14 cellular contexts compared by ENCODE assay signal in the genomic region with DNA sequence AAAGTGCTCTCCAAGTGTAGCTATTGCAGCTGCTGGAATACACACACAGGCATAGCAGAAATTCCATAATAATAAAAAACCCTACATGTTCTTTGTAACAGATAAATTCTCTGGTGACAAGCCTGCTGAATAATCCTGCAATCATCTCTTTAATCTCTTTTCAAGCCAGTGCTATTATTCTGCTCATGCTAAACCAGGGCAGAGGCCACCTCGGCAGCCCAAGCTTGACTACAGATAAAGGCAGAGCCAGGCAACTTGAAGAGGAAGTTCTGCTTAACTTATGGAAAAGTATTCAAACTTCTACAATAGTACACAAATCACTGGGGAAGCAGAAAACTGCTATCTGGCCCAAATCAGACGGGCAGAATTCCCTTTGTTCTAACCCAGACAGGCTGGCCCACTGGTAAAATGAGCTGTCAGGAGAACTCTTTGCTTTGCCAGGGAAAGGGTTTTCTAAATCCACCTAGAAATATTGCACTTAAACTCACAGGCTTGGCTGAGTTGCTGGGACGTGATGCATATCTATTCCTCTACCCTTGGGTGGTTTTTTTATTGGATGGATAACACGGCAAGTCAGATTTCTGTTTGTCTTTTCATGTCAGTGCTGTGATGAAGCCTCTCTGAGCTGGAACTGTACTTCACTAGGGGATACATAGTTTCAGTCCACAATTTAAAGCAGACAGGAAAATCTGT.
A peak's percentile ranks its signal among the peaks of the same experiment; 100 is the strongest.
DNase-seq lines count a peak whose midpoint lies in the region; ATAC-seq, FAIRE-seq and TF ChIP-seq lines count a peak whose summit lies in the region.
"Had no signal": no experiment of that assay in that cellular context is flagged by ENCODE, and none has a peak within 500 bp of the region (broad histone marks: within the 10 kb centered on the region; RNA-seq: fewer than 3 reads in every experiment).

No MANE protein-coding gene starts in this region.

- peak overlapping the region; percentile 74 for H3K4me2 ChIP-seq in SK-N-SH
- H3K4me2 ChIP-seq in osteoblast (ENCODE audit: insufficient read depth, low read length), result peak overlapping the region; percentile 57

- H3K27me3 ChIP-seq in BJ (ENCODE audit: control insufficient read depth, insufficient read depth, low read length), result no peaks in the 10 kb centered on the region
- no peaks in the 10 kb centered on the region for H3K27me3 ChIP-seq in SK-N-SH (ENCODE audit: insufficient read depth)
- H3K27me3 ChIP-seq in osteoblast (ENCODE audit: insufficient read depth, low read length), result no peaks in the 10 kb centered on the region

- intact Hi-C loops in kidney (cut with DNase I), result no loop called here

- no peaks in the 10 kb centered on the region for H4K20me1 ChIP-seq in SK-N-SH (ENCODE audit: insufficient read depth)
- no peaks in the 10 kb centered on the region for H4K20me1 ChIP-seq in osteoblast (ENCODE audit: insufficient read depth, low read length)

- H3K9me3 ChIP-seq in SK-N-SH (no peaks in the 10 kb centered on the region), osteoblast (ENCODE audit: low read depth, low read length) (no peaks in the 10 kb centered on the region), kidney (ENCODE audit: control insufficient read depth in 1 of 2, low read length in 2 of 2) (no peaks in the 10 kb centered on the region)
- H3K9me3 ChIP-seq: lower lobe of right lung had no signal

- peaks cover 33 to 57% of the 10 kb centered on the region in 2 experiments for H3K4me1 ChIP-seq in SK-N-SH (ENCODE audit: control insufficient read depth in 1 of 2, insufficient read depth in 2 of 2, low read depth in 1 of 2, low read length in 1 of 2)
- H3K4me1 ChIP-seq in osteoblast (ENCODE audit: insufficient read depth, low read length), result peaks cover 46% of the 10 kb centered on the region
- H3K4me1 ChIP-seq in kidney (ENCODE audit: control insufficient read depth in 1 of 2, insufficient read depth in 1 of 2, low read depth in 1 of 2, low read length in 2 of 2), result peaks cover 7 to 14% of the 10 kb centered on the region in 2 donors

- H3F3A ChIP-seq in SK-N-SH (replicated peaks; ENCODE audit: insufficient read depth), result peaks cover 17% of the 10 kb centered on the region

- WGBS in SK-N-SH (ENCODE audit: low lambda C conversion rate), result 10% methylated on average over 4 of the region's 4 CpGs

- ATAC-seq in GM19324 (IDR thresholded peaks at IDR 0.05; ENCODE audit: low FRiP score, unreplicated experiment), result no peak
- ATAC-seq: lower lobe of right lung had no signal

- no peak for TF ChIP-seq CTCF in BJ (IDR thresholded peaks at IDR 0.05; ENCODE audit: insufficient read depth, low read depth, low read length)
- no peak for TF ChIP-seq CTCF in SK-N-SH (IDR thresholded peaks at IDR 0.05)
- no peak for TF ChIP-seq CTCF in osteoblast (IDR thresholded peaks at IDR 0.05; ENCODE audit: extremely low read depth, low read depth, low read length)
- no peak for TF ChIP-seq CTCF in kidney (IDR thresholded peaks at IDR 0.05; ENCODE audit: borderline replicate concordance, extremely low read depth, insufficient read depth)

- no peaks in the 10 kb centered on the region; the same call in 1 of the 2 replicates for H3K36me3 ChIP-seq in BJ (ENCODE audit: control insufficient read depth, insufficient read depth, low read length)
- no peaks in the 10 kb centered on the region for H3K36me3 ChIP-seq in SK-N-SH (replicated peaks in 1 of 2; ENCODE audit: control insufficient read depth in 1 of 2, insufficient read depth in 2 of 2, low read length in 1 of 2)
- H3K36me3 ChIP-seq in osteoblast (ENCODE audit: insufficient read depth, low read length), result no peaks in the 10 kb centered on the region
- peaks cover 0 to 2% of the 10 kb centered on the region in 2 donors for H3K36me3 ChIP-seq in kidney (ENCODE audit: control insufficient read depth in 1 of 2, insufficient read depth in 2 of 2, low read length in 2 of 2)

- H3K4me3 ChIP-seq in BJ (ENCODE audit: low read depth, low read length) (no peak overlapping the region), SK-N-SH (ENCODE audit: low read depth in 2 of 2, low read length in 1 of 2) (peak overlapping the region in 1 of 2 experiments; percentile 27; a peak in 1 of 4 replicates), osteoblast (ENCODE audit: insufficient read depth, low read length) (peak overlapping the region; percentile 4), kidney (ENCODE audit: low read length in 2 of 2) (no peak overlapping the region)
- H3K4me3 ChIP-seq: lower lobe of right lung had no signal

- no peaks in the 10 kb centered on the region for H3K9me2 ChIP-seq in SK-N-SH

- no peak for FAIRE-seq in kidney (lab: Jason Lieb, UNC)

- DNase-seq in BJ (ENCODE audit: low read depth), result peak; percentile 29
- DNase-seq in SK-N-SH, result peak; percentile 39
- peak; percentile 36 for DNase-seq in fibroblast of gingiva (ENCODE audit: low read depth)
- DNase-seq in osteoblast (ENCODE audit: insufficient read length, low spot score, missing footprints), result no peak
- DNase-seq in SKM-1 (lab: John Stamatoyannopoulos, UW; ENCODE audit: unreplicated experiment), result no peak
- DNase-seq in effector CD8-positive, alpha-beta T cell (lab: John Stamatoyannopoulos, UW), result no peak
- no peak for DNase-seq in kidney
- DNase-seq: activated naive CD8-positive, alpha-beta T cell treated with anti-CD3 and anti-CD28 coated beads for 36 hours; CD4-positive, CD25-positive, alpha-beta regulatory T cell; lower lobe of right lung; MM.1S; NCI-H526; retina had no signal

- TF ChIP-seq RAD21 in SK-N-SH (IDR thresholded peaks at IDR 0.05; ENCODE audit: low read length), result no peak

- peak; percentile 21 to 44; a peak in 2 of 4 replicates for TF ChIP-seq EP300 in SK-N-SH (IDR thresholded peaks at IDR 0.05; ENCODE audit: borderline replicate concordance in 1 of 2, low read depth in 1 of 2, low read length in 1 of 2)

- CTCF ChIA-PET in BJ (lab: Yijun Ruan, JAX) (interaction anchor here (0.6 to 1.3 kb wide), 5 partner anchors 23 to 662 kb away, joined by 3 read pairs; no protein-coding TSS in a partner anchor), SK-N-SH (lab: Yijun Ruan, JAX) (interaction anchor here (0.6 to 2.2 kb wide), 3 partner anchors 11 to 23 kb away, joined by 4 to 7 read pairs (median 4); no protein-coding TSS in a partner anchor)

- POLR2A ChIA-PET in BJ (lab: Charles Lee), result no interaction called here
- POLR2A ChIA-PET in SK-N-SH (lab: Yijun Ruan, JAX), result no interaction called here

- H3K79me2 ChIP-seq in SK-N-SH (ENCODE audit: insufficient read depth) (no peaks in the 10 kb centered on the region), osteoblast (ENCODE audit: insufficient read depth, low read length) (no peaks in the 10 kb centered on the region)

- H3K9ac ChIP-seq in SK-N-SH (peak overlapping the region; percentile 36), kidney (ENCODE audit: low read length in 2 of 2) (no peak overlapping the region)

- H3K27ac ChIP-seq in SK-N-SH (ENCODE audit: low read depth in 2 of 2, low read length in 1 of 2) (peak overlapping the region; percentile 82 to 86), osteoblast (ENCODE audit: low read depth, low read length) (peak overlapping the region; percentile 72), kidney (ENCODE audit: low read depth in 2 of 2, low read length in 2 of 2) (no peak overlapping the region)
- H3K27ac ChIP-seq: lower lobe of right lung had no signal

- peak overlapping the region; percentile 70; the same call in 1 of the 2 replicates for H2AFZ ChIP-seq in SK-N-SH (ENCODE audit: low read depth)
- peak overlapping the region; percentile 26 for H2AFZ ChIP-seq in osteoblast (ENCODE audit: low read length)

TF ChIP-seq in SK-N-SH, 30 proteins besides CTCF, POLR2A, EP300 and RAD21 (continues in another document):
- TF ChIP-seq GABPA (IDR thresholded peaks at IDR 0.05; ENCODE audit: low read depth) (no peak), SIN3A (IDR thresholded peaks at IDR 0.05; ENCODE audit: borderline replicate concordance, low read depth, low read length) (0 out of 2 replicates have a peak, but pooled peaks have one; percentile 8), TCF12 (IDR thresholded peaks at IDR 0.05) (peak; percentile 88), YY1 (IDR thresholded peaks at IDR 0.05; ENCODE audit: low read depth) (no peak), NRF1 (IDR thresholded peaks at IDR 0.05; ENCODE audit: low read depth, low read length) (no peak), MXI1 (IDR thresholded peaks at IDR 0.05; ENCODE audit: low read depth, low read length) (no peak), FOSL2 (IDR thresholded peaks at IDR 0.05; ENCODE audit: borderline replicate concordance, low read depth) (peak; percentile 64; the same call in 1 of the 2 replicates), GATA2 (CRISPR knock-in tag; IDR thresholded peaks at IDR 0.05) (peak; percentile 35; the same call in 1 of the 2 replicates), TAF1 (IDR thresholded peaks at IDR 0.05; ENCODE audit: borderline replicate concordance, low read depth, low read length) (no peak), RCOR1 (IDR thresholded peaks at IDR 0.05; ENCODE audit: low read length) (peak; percentile 56; the same call in 1 of the 2 replicates), FOXM1 (IDR thresholded peaks at IDR 0.05; ENCODE audit: low read depth) (no peak), RXRA (IDR thresholded peaks at IDR 0.05; ENCODE audit: borderline replicate concordance, low read depth) (0 out of 2 replicates have a peak, but pooled peaks have one; percentile 35), FOXJ3 (CRISPR knock-in tag; IDR thresholded peaks at IDR 0.05) (no peak), EZH2phosphoT487 (IDR thresholded peaks at IDR 0.05; ENCODE audit: borderline replicate concordance, low read depth) (no peak), NFIC (IDR thresholded peaks at IDR 0.05; ENCODE audit: borderline replicate concordance) (peak; percentile 15; the same call in 1 of the 2 replicates)
- TF ChIP-seq, protein P1, sequence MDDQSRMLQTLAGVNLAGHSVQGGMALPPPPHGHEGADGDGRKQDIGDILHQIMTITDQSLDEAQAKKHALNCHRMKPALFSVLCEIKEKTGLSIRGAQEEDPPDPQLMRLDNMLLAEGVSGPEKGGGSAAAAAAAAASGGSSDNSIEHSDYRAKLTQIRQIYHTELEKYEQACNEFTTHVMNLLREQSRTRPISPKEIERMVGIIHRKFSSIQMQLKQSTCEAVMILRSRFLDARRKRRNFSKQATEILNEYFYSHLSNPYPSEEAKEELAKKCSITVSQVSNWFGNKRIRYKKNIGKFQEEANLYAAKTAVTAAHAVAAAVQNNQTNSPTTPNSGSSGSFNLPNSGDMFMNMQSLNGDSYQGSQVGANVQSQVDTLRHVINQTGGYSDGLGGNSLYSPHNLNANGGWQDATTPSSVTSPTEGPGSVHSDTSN (IDR thresholded peaks at IDR 0.05), result peak; percentile 84
- TF ChIP-seq, protein P2, sequence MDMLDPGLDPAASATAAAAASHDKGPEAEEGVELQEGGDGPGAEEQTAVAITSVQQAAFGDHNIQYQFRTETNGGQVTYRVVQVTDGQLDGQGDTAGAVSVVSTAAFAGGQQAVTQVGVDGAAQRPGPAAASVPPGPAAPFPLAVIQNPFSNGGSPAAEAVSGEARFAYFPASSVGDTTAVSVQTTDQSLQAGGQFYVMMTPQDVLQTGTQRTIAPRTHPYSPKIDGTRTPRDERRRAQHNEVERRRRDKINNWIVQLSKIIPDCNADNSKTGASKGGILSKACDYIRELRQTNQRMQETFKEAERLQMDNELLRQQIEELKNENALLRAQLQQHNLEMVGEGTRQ (IDR thresholded peaks at IDR 0.05; ENCODE audit: borderline replicate concordance, low read depth, low read length), result no peak

Comparison
In these comparisons a context has a peak if more than half of its experiments do, and no peak if none do; other contexts are left out.
1. DNase-seq: peak in BJ (single experiment), SK-N-SH (single experiment) and fibroblast of gingiva (single experiment); none in osteoblast (single experiment), SKM-1 (single experiment), effector CD8-positive, alpha-beta T cell (single experiment) and kidney (single experiment).
2. H3K27ac ChIP-seq: peak in SK-N-SH (2 of 2) and osteoblast (single experiment); none in kidney (0 of 2).